Comparison of ENCODE assay signal across 1 cellular context in genomic region chr22:32808038-32808445, GRCh38.
TF ChIP-seq lines count a peak whose summit lies in the region.

No MANE protein-coding gene starts in this region.

TF ChIP-seq in HepG2, 621 proteins besides CTCF, POLR2A, EP300 and RAD21 (continued from another document and continues in another):
- no peak for TF ChIP-seq ZNF350 (CRISPR knock-in tag; IDR thresholded peaks at IDR 0.05; ENCODE audit: borderline replicate concordance, low read depth)
- TF ChIP-seq ZNF749 (CRISPR knock-in tag; IDR thresholded peaks at IDR 0.05; ENCODE audit: borderline replicate concordance), result no peak
- TF ChIP-seq ZBTB1 (CRISPR knock-in tag; IDR thresholded peaks at IDR 0.05; ENCODE audit: borderline replicate concordance), result no peak
- TF ChIP-seq ZNF276 (CRISPR knock-in tag; IDR thresholded peaks at IDR 0.05; ENCODE audit: low read depth), result no peak
- no peak for TF ChIP-seq ZNF501 (CRISPR knock-in tag; IDR thresholded peaks at IDR 0.05)
- TF ChIP-seq ATM (IDR thresholded peaks at IDR 0.05; ENCODE audit: borderline replicate concordance), result no peak
- no peak for TF ChIP-seq USF2 (IDR thresholded peaks at IDR 0.05; ENCODE audit: low read depth, low read length)
- TF ChIP-seq USF2 (CRISPR knock-in tag; IDR thresholded peaks at IDR 0.05; ENCODE audit: borderline replicate concordance), result no peak
- peak; percentile 92 for TF ChIP-seq NCOR1 (IDR thresholded peaks at IDR 0.05; ENCODE audit: borderline replicate concordance, low read length)
- TF ChIP-seq FOXA3 (CRISPR knock-in tag; IDR thresholded peaks at IDR 0.05), result peak; percentile 71
- peak; percentile 84 for TF ChIP-seq MED1 (CRISPR knock-in tag; IDR thresholded peaks at IDR 0.05)
- no peak for TF ChIP-seq TAF15 (IDR thresholded peaks at IDR 0.05; ENCODE audit: low read depth, low read length, poor library complexity, severe bottlenecking)
- TF ChIP-seq ZNF503 (CRISPR knock-in tag; IDR thresholded peaks at IDR 0.05), result no peak
- TF ChIP-seq ZNF143 (CRISPR knock-in tag; IDR thresholded peaks at IDR 0.05), result no peak
- no peak for TF ChIP-seq ZFP37 (CRISPR knock-in tag; IDR thresholded peaks at IDR 0.05; ENCODE audit: borderline replicate concordance)
- no peak for TF ChIP-seq NCOA5 (CRISPR knock-in tag; IDR thresholded peaks at IDR 0.05)
- no peak for TF ChIP-seq ZNF263 (CRISPR knock-in tag; IDR thresholded peaks at IDR 0.05)
- TF ChIP-seq ZKSCAN5 (CRISPR knock-in tag; IDR thresholded peaks at IDR 0.05), result no peak
- TF ChIP-seq ZNF83 (CRISPR knock-in tag; IDR thresholded peaks at IDR 0.05; ENCODE audit: borderline replicate concordance), result no peak
- no peak for TF ChIP-seq ATF5 (CRISPR knock-in tag; IDR thresholded peaks at IDR 0.05; ENCODE audit: low read depth)
- no peak for TF ChIP-seq NFYC (CRISPR knock-in tag; IDR thresholded peaks at IDR 0.05)
- TF ChIP-seq ZNF225 (CRISPR knock-in tag; IDR thresholded peaks at IDR 0.05), result no peak
- TF ChIP-seq CHD2 (IDR thresholded peaks at IDR 0.05; ENCODE audit: low read depth, low read length), result no peak
- no peak for TF ChIP-seq SP4 (CRISPR knock-in tag; IDR thresholded peaks at IDR 0.05)
- no peak for TF ChIP-seq IKZF4 (CRISPR knock-in tag; IDR thresholded peaks at IDR 0.05; ENCODE audit: borderline replicate concordance, low read depth, not compliant biosample characterization)
- TF ChIP-seq ISX (CRISPR knock-in tag; conservative IDR thresholded peaks at IDR 0.05), result no peak
- no peak for TF ChIP-seq TOPORS (CRISPR knock-in tag; IDR thresholded peaks at IDR 0.05)
- TF ChIP-seq ZNF280B (CRISPR knock-in tag; IDR thresholded peaks at IDR 0.05; ENCODE audit: borderline replicate concordance), result no peak
- no peak for TF ChIP-seq ZNF564 (CRISPR knock-in tag; IDR thresholded peaks at IDR 0.05)
- no peak for TF ChIP-seq MAFF (IDR thresholded peaks at IDR 0.05; ENCODE audit: low read depth, low read length)
- no peak for TF ChIP-seq FLYWCH1 (CRISPR knock-in tag; IDR thresholded peaks at IDR 0.05)
- peak; percentile 60; the same call in 1 of the 2 replicates for TF ChIP-seq FOXJ3 (CRISPR knock-in tag; IDR thresholded peaks at IDR 0.05; ENCODE audit: borderline replicate concordance)
- TF ChIP-seq ZNF431 (CRISPR knock-in tag; IDR thresholded peaks at IDR 0.05; ENCODE audit: borderline replicate concordance, low read depth), result no peak
- TF ChIP-seq ZFP36 (IDR thresholded peaks at IDR 0.05; ENCODE audit: borderline replicate concordance, low read depth, low read length, partially characterized antibody), result no peak
- TF ChIP-seq KIAA2018 (CRISPR knock-in tag; IDR thresholded peaks at IDR 0.05; ENCODE audit: borderline replicate concordance), result no peak
- no peak for TF ChIP-seq NR3C1 (CRISPR knock-in tag; IDR thresholded peaks at IDR 0.05)
- TF ChIP-seq ZNF605 (CRISPR knock-in tag; IDR thresholded peaks at IDR 0.05), result no peak
- TF ChIP-seq MLLT10 (CRISPR knock-in tag; IDR thresholded peaks at IDR 0.05), result no peak
- peak; percentile 81 for TF ChIP-seq GATAD2A (CRISPR knock-in tag; IDR thresholded peaks at IDR 0.05)
- no peak for TF ChIP-seq BRCA1 (CRISPR knock-in tag; IDR thresholded peaks at IDR 0.05)
- no peak for TF ChIP-seq ZFX (CRISPR knock-in tag; IDR thresholded peaks at IDR 0.05; ENCODE audit: low read depth)
- no peak for TF ChIP-seq BCLAF1 (IDR thresholded peaks at IDR 0.05)
- TF ChIP-seq ZNF101 (CRISPR knock-in tag; IDR thresholded peaks at IDR 0.05; ENCODE audit: borderline replicate concordance, low read depth), result no peak
- 0 out of 2 replicates have a peak, but pooled peaks have one; percentile 12 for TF ChIP-seq ZNF629 (CRISPR knock-in tag; conservative IDR thresholded peaks at IDR 0.05)
- TF ChIP-seq ZNF12 (CRISPR knock-in tag; IDR thresholded peaks at IDR 0.05), result no peak
- 0 out of 2 replicates have a peak, but pooled peaks have one; percentile 34 for TF ChIP-seq MYPOP (CRISPR knock-in tag; IDR thresholded peaks at IDR 0.05)
- TF ChIP-seq PRMT3 (CRISPR knock-in tag; IDR thresholded peaks at IDR 0.05; ENCODE audit: borderline replicate concordance, low read depth), result no peak
